In genomic region chr3:8103954-8104353, GRCh38 we compare ENCODE assay signal across 26 cellular contexts.
DNase-seq lines count a peak whose midpoint lies in the region; ATAC-seq, FAIRE-seq and TF ChIP-seq lines count a peak whose summit lies in the region.
"Had no signal": no experiment of that assay in that cellular context is flagged by ENCODE, and none has a peak within 500 bp of the region (broad histone marks: within the 10 kb centered on the region; RNA-seq: fewer than 3 reads in every experiment).

No MANE protein-coding gene starts in this region.

- TF ChIP-seq RAD21 in GM12878 (IDR thresholded peaks at IDR 0.05; ENCODE audit: insufficient read depth, low read depth, low read length), result no peak

- RAD21 ChIA-PET in GM12878 (lab: Charles Lee; ENCODE audit: unreplicated experiment), result no interaction called here

- in situ Hi-C loops in GM12878 (cut with MboI) (no loop called here), brain microvascular endothelial cell (cut with HindIII; ENCODE audit: low pct_ligation_motif_present, low sequenced_read_pairs) (no loop called here)

- no peak for FAIRE-seq in GM12878 (lab: Jason Lieb, UNC)

- no peaks in the 10 kb centered on the region for H3K9me3 ChIP-seq in GM12878 (replicated peaks; ENCODE audit: control insufficient read depth, insufficient read depth, low read length)
- no peaks in the 10 kb centered on the region for H3K9me3 ChIP-seq in ascending aorta
- H3K9me3 ChIP-seq: psoas muscle, SJCRH30, stomach had no signal

- no TSS peak for BruUV-seq in GM12878 (replicated peaks; lab: Mats Ljungman, UMichigan)

- H3K36me3 ChIP-seq in GM12878 (ENCODE audit: control insufficient read depth in 2 of 2, insufficient read depth in 2 of 2, low read length in 1 of 2), result no peaks in the 10 kb centered on the region
- no peaks in the 10 kb centered on the region for H3K36me3 ChIP-seq in brain microvascular endothelial cell (replicated peaks)
- no peaks in the 10 kb centered on the region for H3K36me3 ChIP-seq in ascending aorta
- H3K36me3 ChIP-seq: SJCRH30, stomach had no signal

- H2AFZ ChIP-seq in GM12878 (ENCODE audit: control insufficient read depth, low read depth, low read length), result no peak overlapping the region

- H3K9ac ChIP-seq in GM12878 (ENCODE audit: control insufficient read depth, insufficient read depth, low read length), result no peak overlapping the region

- H3K79me2 ChIP-seq in GM12878 (ENCODE audit: control insufficient read depth, insufficient read depth, low read length), result no peaks in the 10 kb centered on the region

- TF ChIP-seq EP300 in GM12878 (IDR thresholded peaks at IDR 0.05; ENCODE audit: borderline replicate concordance in 1 of 2, control insufficient read depth in 1 of 2, low read depth in 2 of 2, low read length in 2 of 2), result peak in 1 of 2 experiments; percentile 19; a peak in 1 of 4 replicates

- 7% methylated on average over 3 of the region's 3 CpGs for WGBS in GM12878 (ENCODE audit: insufficient coverage, insufficient replicate concordance, low lambda C conversion rate, missing lambda C conversion rate)

- no peak for DNase-seq in GM12878 (ENCODE audit: low read depth, low spot score)
- no peak for DNase-seq in brain microvascular endothelial cell
- no peak for DNase-seq in NCI-H345 (lab: John Stamatoyannopoulos, UW)
- DNase-seq in DMS 273 (lab: John Stamatoyannopoulos, UW; ENCODE audit: unreplicated experiment), result no peak
- DNase-seq in ascending aorta (ENCODE audit: low spot score in 2 of 2), result no peak
- DNase-seq: activated CD4-positive, alpha-beta T cell treated with anti-CD3 and anti-CD28 coated beads for 48 hours; activated naive CD4-positive, alpha-beta T cell treated with anti-CD3 and anti-CD28 coated beads, Interleukin-2, amount 10 ng/mL, durations not matched to agents 7 days and 5 days; AML-193; Calu3; dermis blood vessel endothelial cell; GF-D8; GOT3; immature natural killer cell; KG1; naive thymus-derived CD4-positive, alpha-beta T cell; NCI-H1417; psoas muscle; SJCRH30; stimulated activated CD4-positive, alpha-beta T cell treated with anti-CD3 and anti-CD28 coated beads, Interleukin-12 subunit alpha, Interleukin-12 subunit beta, amount 100 ng/mL, for 4 hours; stomach; T-helper 9 cell had no signal

- POLR2A ChIA-PET in GM12878 (lab: Charles Lee), result no interaction called here

- TF ChIP-seq POLR2A in GM12878 (IDR thresholded peaks at IDR 0.05; ENCODE audit: low read depth, low read length), result no peak

- TF ChIP-seq CTCF in GM12878 (IDR thresholded peaks at IDR 0.05 in 2 of 3, conservative IDR thresholded peaks at IDR 0.05 in 1 of 3; ENCODE audit: control insufficient read depth in 2 of 3, extremely low read depth in 1 of 3, insufficient read depth in 1 of 3, low read depth in 3 of 3, low read length in 3 of 3) (no peak), brain microvascular endothelial cell (IDR thresholded peaks at IDR 0.05; ENCODE audit: low read depth, low read length, missing control alignments) (no peak), ascending aorta (IDR thresholded peaks at IDR 0.05) (no peak)

- SMC1A ChIA-PET in GM12878 (lab: Charles Lee; ENCODE audit: uncharacterized antibody, unreplicated experiment), result no interaction called here

- H3K4me2 ChIP-seq in GM12878 (ENCODE audit: control insufficient read depth, insufficient read depth), result no peak overlapping the region

- CTCF ChIA-PET in GM12878 (lab: Yijun Ruan, JAX), result no interaction called here

- intact Hi-C loops in GM12878 (cut with micrococcal nuclease; ENCODE audit: unreplicated experiment) (no loop called here), ascending aorta (cut with DNase I) (no loop called here)

- ATAC-seq in GM18511 (IDR thresholded peaks at IDR 0.05; ENCODE audit: unreplicated experiment) (peak; percentile 67), GM21390 (IDR thresholded peaks at IDR 0.05; ENCODE audit: unreplicated experiment) (peak; percentile 65), HG03103 (IDR thresholded peaks at IDR 0.05; ENCODE audit: low read depth, unreplicated experiment) (peak; percentile 71), GM12878 (peak; percentile 76)
- ATAC-seq: esophagus mucosa; naive thymus-derived CD4-positive, alpha-beta T cell; psoas muscle had no signal

- H3K27me3 ChIP-seq in GM12878 (replicated peaks in 1 of 2; ENCODE audit: control insufficient read depth in 2 of 2, insufficient read depth in 2 of 2, low read length in 1 of 2) (no peaks in the 10 kb centered on the region), brain microvascular endothelial cell (replicated peaks) (no peaks in the 10 kb centered on the region), ascending aorta (no peaks in the 10 kb centered on the region)
- H3K27me3 ChIP-seq: SJCRH30, stomach had no signal

- H3K4me3 ChIP-seq in GM12878 (no peak overlapping the region), brain microvascular endothelial cell (ENCODE audit: low read depth, low read length) (no peak overlapping the region), ascending aorta (no peak overlapping the region)
- H3K4me3 ChIP-seq: lung, psoas muscle, SJCRH30, stomach had no signal

- H4K20me1 ChIP-seq in GM12878 (ENCODE audit: control insufficient read depth, insufficient read depth), result no peaks in the 10 kb centered on the region

- H3K27ac ChIP-seq in GM12878 (ENCODE audit: control insufficient read depth, insufficient read depth), result no peak overlapping the region
- no peak overlapping the region for H3K27ac ChIP-seq in brain microvascular endothelial cell
- no peak overlapping the region for H3K27ac ChIP-seq in ascending aorta
- H3K27ac ChIP-seq: psoas muscle, SJCRH30, stomach had no signal

- no peaks in the 10 kb centered on the region for H3K4me1 ChIP-seq in GM12878 (ENCODE audit: control insufficient read depth, insufficient read depth, low read length)
- no peaks in the 10 kb centered on the region for H3K4me1 ChIP-seq in ascending aorta
- H3K4me1 ChIP-seq: psoas muscle, SJCRH30 had no signal

TF ChIP-seq in GM12878, 131 proteins besides CTCF, POLR2A, EP300 and RAD21 (continues in another document):
- TF ChIP-seq NFYA (IDR thresholded peaks at IDR 0.05; ENCODE audit: borderline replicate concordance, low read depth, low read length), result no peak
- no peak for TF ChIP-seq CEBPZ (IDR thresholded peaks at IDR 0.05; ENCODE audit: low read depth, low read length)
- TF ChIP-seq DPF2 (IDR thresholded peaks at IDR 0.05), result peak; percentile 58; the same call in 1 of the 2 replicates
- TF ChIP-seq MYC (IDR thresholded peaks at IDR 0.05; ENCODE audit: insufficient read depth, insufficient read length, insufficient replicate concordance, low read length, severe bottlenecking), result no peak
- no peak for TF ChIP-seq NBN (IDR thresholded peaks at IDR 0.05)
- no peak for TF ChIP-seq FOXM1 (IDR thresholded peaks at IDR 0.05; ENCODE audit: low read depth, low read length)
- TF ChIP-seq IRF4 (IDR thresholded peaks at IDR 0.05; ENCODE audit: low read depth, low read length), result no peak
- TF ChIP-seq POU2F2 (IDR thresholded peaks at IDR 0.05; ENCODE audit: borderline replicate concordance, low read depth, low read length), result no peak
- TF ChIP-seq TCF7 (IDR thresholded peaks at IDR 0.05; ENCODE audit: borderline replicate concordance), result no peak
- TF ChIP-seq USF2 (IDR thresholded peaks at IDR 0.05; ENCODE audit: borderline replicate concordance, low read depth, low read length), result no peak
- no peak for TF ChIP-seq HSF1 (IDR thresholded peaks at IDR 0.05; ENCODE audit: low read depth, low read length)
- no peak for TF ChIP-seq NR2F1 (conservative IDR thresholded peaks at IDR 0.05)
- no peak for TF ChIP-seq RUNX3 (IDR thresholded peaks at IDR 0.05; ENCODE audit: low read length)
- TF ChIP-seq IKZF1 (conservative IDR thresholded peaks at IDR 0.05), result peak; percentile 47; the same call in 1 of the 2 replicates
